Comparison of ENCODE assay signal across 16 cellular contexts in genomic region chr12:90958995-90959394, GRCh38. TPM values are rescaled to one million over a fixed set of nuclear protein-coding genes. Genes with fewer than 3 reads are reported as not detected.
A peak's percentile ranks its signal among the peaks of the same experiment; 100 is the strongest.
DNase-seq lines count a peak whose midpoint lies in the region; ATAC-seq and TF ChIP-seq lines count a peak whose summit lies in the region.
"Had no signal": no experiment of that assay in that cellular context is flagged by ENCODE, and none has a peak within 500 bp of the region (broad histone marks: within the 10 kb centered on the region; RNA-seq: fewer than 3 reads in every experiment).

No MANE protein-coding gene starts in this region.

- no peak overlapping the region for H3K9ac ChIP-seq in mesendoderm (ENCODE audit: low read length)

- no peaks in the 10 kb centered on the region for H3K36me3 ChIP-seq in stomach
- no peaks in the 10 kb centered on the region for H3K36me3 ChIP-seq in mesendoderm (ENCODE audit: control insufficient read depth, insufficient read depth, low read length)
- H3K36me3 ChIP-seq: gastroesophageal sphincter, tibial nerve had no signal

- H3K27ac Mint-ChIP-seq in nephron = peak overlapping the region in 2 of 3 experiments; percentile 25 to 57
- H3K27ac Mint-ChIP-seq: T-helper 1 cell treated with Interleukin-12 subunit alpha and Interleukin-12 subunit beta and Interleukin-4 antibody, amounts not matched to agents 30 μg/mL and 1 μg/mL, for 36 hours had no signal

- H3K27me3 Mint-ChIP-seq in nephron (ENCODE audit: low read depth) = no peaks in the 10 kb centered on the region

- no peak overlapping the region for H3K4me3 Mint-ChIP-seq in nephron
- H3K4me3 Mint-ChIP-seq: T-helper 1 cell treated with Interleukin-12 subunit alpha and Interleukin-12 subunit beta and Interleukin-4 antibody, amounts not matched to agents 30 μg/mL and 1 μg/mL, for 36 hours had no signal

- H2AK5ac ChIP-seq in mesendoderm (ENCODE audit: low read length) = no peak overlapping the region

- no peak overlapping the region for H2BK120ac ChIP-seq in mesendoderm (ENCODE audit: low read depth, low read length)

- no peak overlapping the region for H3K23ac ChIP-seq in mesendoderm (ENCODE audit: low read length)

- H3K79me1 ChIP-seq in mesendoderm (ENCODE audit: low read length) = no peaks in the 10 kb centered on the region

- H3K56ac ChIP-seq in mesendoderm (ENCODE audit: low read length) = no peak overlapping the region

- H2BK15ac ChIP-seq in mesendoderm (replicated peaks; ENCODE audit: low read depth) = no peak overlapping the region

- no peak overlapping the region for H3K18ac ChIP-seq in mesendoderm (ENCODE audit: low read length)

- H3K9me3 Mint-ChIP-seq in nephron = no peaks in the 10 kb centered on the region
- H3K9me3 Mint-ChIP-seq: T-helper 1 cell treated with Interleukin-12 subunit alpha and Interleukin-12 subunit beta and Interleukin-4 antibody, amounts not matched to agents 30 μg/mL and 1 μg/mL, for 36 hours had no signal

- TF ChIP-seq EP300 in stomach (IDR thresholded peaks at IDR 0.05) = no peak

- peak; percentile 9; the same call in 1 of the 2 replicates for TF ChIP-seq CTCF in LNCAP (IDR thresholded peaks at IDR 0.05)
- TF ChIP-seq CTCF in choroid plexus epithelial cell (conservative IDR thresholded peaks at IDR 0.05; ENCODE audit: low read depth, low read length) = peak; percentile 41
- TF ChIP-seq CTCF in nephron (IDR thresholded peaks at IDR 0.05; ENCODE audit: unreplicated experiment in 3 of 3) = peak in 1 of 3 experiments; percentile 9
- no peak for TF ChIP-seq CTCF in stomach (IDR thresholded peaks at IDR 0.05)

- H4K5ac ChIP-seq in mesendoderm (ENCODE audit: low read length) = no peak overlapping the region

- H3K4me3 ChIP-seq in choroid plexus epithelial cell (ENCODE audit: low read depth, low read length) = no peak overlapping the region
- H3K4me3 ChIP-seq in stomach = no peak overlapping the region
- no peak overlapping the region for H3K4me3 ChIP-seq in mesendoderm (ENCODE audit: low read length)
- H3K4me3 ChIP-seq: gastroesophageal sphincter, tibial nerve had no signal

- no peaks in the 10 kb centered on the region for H3K36me3 Mint-ChIP-seq in nephron (ENCODE audit: low read depth)

- H4K8ac ChIP-seq in mesendoderm (ENCODE audit: low read depth, low read length) = no peak overlapping the region

- intact Hi-C loops in stomach (cut with DNase I; ENCODE audit: low total_unique reads) = no loop called here

- H3K4me2 ChIP-seq in mesendoderm (ENCODE audit: low read length) = no peak overlapping the region

- H3K27ac ChIP-seq in stomach = no peak overlapping the region
- no peak overlapping the region for H3K27ac ChIP-seq in mesendoderm (ENCODE audit: low read depth, low read length)
- H3K27ac ChIP-seq: gastroesophageal sphincter, tibial nerve had no signal

- no peaks in the 10 kb centered on the region for H3K79me2 ChIP-seq in mesendoderm (ENCODE audit: control insufficient read depth, insufficient read depth, low read length)

- ATAC-seq in GM19467 (IDR thresholded peaks at IDR 0.05; ENCODE audit: unreplicated experiment) (no peak), HG02678 (IDR thresholded peaks at IDR 0.05; ENCODE audit: unreplicated experiment) (no peak)
- ATAC-seq: gastroesophageal sphincter had no signal

- no peaks in the 10 kb centered on the region for H3K4me1 ChIP-seq in stomach
- no peaks in the 10 kb centered on the region for H3K4me1 ChIP-seq in mesendoderm (ENCODE audit: control insufficient read depth, low read depth, low read length)

- TF ChIP-seq POLR2A in stomach (IDR thresholded peaks at IDR 0.05) = no peak

- no peak overlapping the region for H2BK5ac ChIP-seq in mesendoderm (ENCODE audit: low read length)

- WGBS in stomach, 5 donors = 83 to 93% (median 86%) methylated on average over 3 of the region's 3 CpGs
- WGBS in mesendoderm (ENCODE audit: extremely low coverage, insufficient coverage, low lambda C conversion rate) = no CpG with 5 or more reads among the region's 3 CpGs

- no peak overlapping the region for H3K4ac ChIP-seq in mesendoderm (ENCODE audit: low read depth, low read length)

- DNase-seq in EH (ENCODE audit: low read depth) (peak; percentile 21), choroid plexus epithelial cell (ENCODE audit: low read depth) (peak; percentile 57), stomach (no peak), mesendoderm (no peak)
- DNase-seq: activated CD4-positive, alpha-beta T cell treated with anti-CD3 and anti-CD28 coated beads, Interleukin-2, amount 50 U/mL, for 1 hour; activated effector memory CD4-positive, alpha-beta T cell treated with Interleukin-2 at 50 U/mL for 16 hours had no signal

- no peaks in the 10 kb centered on the region for H3K9me3 ChIP-seq in stomach
- H3K9me3 ChIP-seq: gastroesophageal sphincter, tibial nerve had no signal

- H3K4me1 Mint-ChIP-seq in nephron = peaks cover 26% of the 10 kb centered on the region

- no peaks in the 10 kb centered on the region for H3K27me3 ChIP-seq in stomach
- H3K27me3 ChIP-seq in mesendoderm (ENCODE audit: insufficient read depth, low read length, poor library complexity) = no peaks in the 10 kb centered on the region
- H3K27me3 ChIP-seq: gastroesophageal sphincter, tibial nerve had no signal

RNA-seq across cellular contexts. Expression of gene CCER1, which starts 4.0 kb away (rescaled TPM):
- not detected for total RNA-seq in stomach
- polyA plus RNA-seq in stomach = not detected
- not detected for polyA plus RNA-seq in mesendoderm (2013, experiment 1 of 2)
- polyA plus RNA-seq in mesendoderm (2013, experiment 2 of 2) = not detected
- total RNA-seq: gastroesophageal sphincter, H7, HepG2, OCI-LY7, tibial nerve had no signal
- polyA plus RNA-seq: HepG2 had no signal

RNA-seq across cellular contexts. Expression of gene EPYC, which starts 45.8 kb away (rescaled TPM):
- not detected for total RNA-seq in stomach
- not detected for polyA plus RNA-seq in stomach
- not detected for polyA plus RNA-seq in mesendoderm (2013, experiment 1 of 2)
- polyA plus RNA-seq in mesendoderm (2013, experiment 2 of 2) = not detected
- total RNA-seq: gastroesophageal sphincter, H7, HepG2, OCI-LY7, tibial nerve had no signal
- polyA plus RNA-seq: HepG2 had no signal

Comparison
In these comparisons a context has a peak if more than half of its experiments do, and no peak if none do; other contexts are left out.
1. DNase-seq: peak in EH (single experiment) and choroid plexus epithelial cell (single experiment); none in stomach (single experiment) and mesendoderm (single experiment).
2. CTCF ChIP-seq: peak in LNCAP (single experiment) and choroid plexus epithelial cell (single experiment); none in stomach (0 of 7).